Comparison of ENCODE assay signal across 15 cellular contexts in genomic region chr6:159099311-159099710, GRCh38. TPM values are rescaled to one million over a fixed set of nuclear protein-coding genes. Genes with fewer than 3 reads are reported as not detected.
DNase-seq lines count a peak whose midpoint lies in the region; ATAC-seq and TF ChIP-seq lines count a peak whose summit lies in the region.
"Had no signal": no experiment of that assay in that cellular context is flagged by ENCODE, and none has a peak within 500 bp of the region (broad histone marks: within the 10 kb centered on the region; RNA-seq: fewer than 3 reads in every experiment).

No MANE protein-coding gene starts in this region.

- H3K27ac Mint-ChIP-seq in activated B cell treated with CpG ODN at 0.5 μM for 24 hours (peak overlapping the region; percentile 99), endodermal cell (no peak overlapping the region)

- 93 to 94% methylated on average over 4 of the region's 4 CpGs for WGBS in endodermal cell (ENCODE audit: insufficient coverage in 1 of 2, insufficient read length in 1 of 2), 2 experiments

- H3K36me3 ChIP-seq in right atrium auricular region (no peaks in the 10 kb centered on the region), endodermal cell (ENCODE audit: control insufficient read depth, insufficient read depth, low read length) (no peaks in the 10 kb centered on the region), upper lobe of right lung (no peaks in the 10 kb centered on the region)

- POLR2A ChIA-PET in activated B cell treated with CpG ODN at 0.5 μM for 24 hours (lab: Charles Lee), result interaction anchor here (0.7 to 20.1 kb wide), 12 partner anchors 15 to 230 kb away, joined by 3 to 1007 read pairs (median 5); partner anchors contain the start of genes RSPH3 and TAGAP

- H3K27me3 Mint-ChIP-seq in activated B cell treated with CpG ODN at 0.5 μM for 24 hours, result no peaks in the 10 kb centered on the region
- H3K27me3 Mint-ChIP-seq in endodermal cell (ENCODE audit: insufficient read depth), result no peaks in the 10 kb centered on the region

- H3K9me3 ChIP-seq in right atrium auricular region, result no peaks in the 10 kb centered on the region
- no peaks in the 10 kb centered on the region for H3K9me3 ChIP-seq in endodermal cell (ENCODE audit: control insufficient read depth, low read length)
- no peaks in the 10 kb centered on the region for H3K9me3 ChIP-seq in upper lobe of right lung

- TF ChIP-seq CTCF in right atrium auricular region (IDR thresholded peaks at IDR 0.05) (no peak), activated B cell treated with CpG ODN at 0.5 μM for 24 hours (IDR thresholded peaks at IDR 0.05) (no peak), endodermal cell (conservative IDR thresholded peaks at IDR 0.05) (no peak), upper lobe of right lung (IDR thresholded peaks at IDR 0.05) (no peak)

- CTCF ChIA-PET in activated B cell treated with CpG ODN at 0.5 μM for 24 hours (lab: Charles Lee), result interaction anchor here (0.9 to 1.5 kb wide), 4 partner anchors 35 to 57 kb away, joined by 3 to 7 read pairs (median 4); no protein-coding TSS in a partner anchor

- H3K9me3 Mint-ChIP-seq in activated B cell treated with CpG ODN at 0.5 μM for 24 hours, result no peaks in the 10 kb centered on the region
- no peaks in the 10 kb centered on the region for H3K9me3 Mint-ChIP-seq in endodermal cell

- no peak for ATAC-seq in Right ventricle myocardium superior (ENCODE audit: poor library complexity)
- no peak for ATAC-seq in activated B cell treated with CpG ODN at 0.5 μM for 24 hours (ENCODE audit: low read depth)
- ATAC-seq in upper lobe of right lung, result no peak
- ATAC-seq in left colon, result no peak
- ATAC-seq: HCT116 had no signal

- DNase-seq in right atrium auricular region (ENCODE audit: low spot score) (peak; percentile 16), Right ventricle myocardium superior (no peak), activated B cell treated with CpG ODN at 0.5 μM for 24 hours (no peak), endodermal cell (peak; percentile 25), upper lobe of right lung (no peak), NCI-H2171 (lab: John Stamatoyannopoulos, UW) (no peak), left colon (no peak), NOMO-1 treated with dmso at 0.1 percent for 144 hours (lab: John Stamatoyannopoulos, UW; ENCODE audit: unreplicated experiment) (no peak)
- DNase-seq: hypothalamus, IMR-90, NCI-H1048, NCI-H748 treated with DMSO at 0.1 percent for 48 hours had no signal

- H3K4me1 ChIP-seq in right atrium auricular region (no peaks in the 10 kb centered on the region), endodermal cell (ENCODE audit: control insufficient read depth, insufficient read depth, low read length) (no peaks in the 10 kb centered on the region), upper lobe of right lung (peaks cover 12% of the 10 kb centered on the region)

- peaks cover 93% of the 10 kb centered on the region for H3K4me1 Mint-ChIP-seq in activated B cell treated with CpG ODN at 0.5 μM for 24 hours
- H3K4me1 Mint-ChIP-seq in endodermal cell, result peaks cover 21% of the 10 kb centered on the region

- no peak overlapping the region for H3K4me3 ChIP-seq in right atrium auricular region
- H3K4me3 ChIP-seq in endodermal cell (ENCODE audit: low read length), result no peak overlapping the region
- H3K4me3 ChIP-seq in upper lobe of right lung, result no peak overlapping the region
- H3K4me3 ChIP-seq: smooth muscle cell had no signal

- H3K4me3 Mint-ChIP-seq in activated B cell treated with CpG ODN at 0.5 μM for 24 hours, result peak overlapping the region; percentile 81
- H3K4me3 Mint-ChIP-seq in endodermal cell, result no peak overlapping the region

- no peaks in the 10 kb centered on the region for H3K36me3 Mint-ChIP-seq in activated B cell treated with CpG ODN at 0.5 μM for 24 hours (ENCODE audit: low read depth)
- H3K36me3 Mint-ChIP-seq in endodermal cell (ENCODE audit: low read depth), result no peaks in the 10 kb centered on the region

- no peak overlapping the region for H3K27ac ChIP-seq in right atrium auricular region
- no peak overlapping the region for H3K27ac ChIP-seq in endodermal cell (ENCODE audit: low read depth, low read length)
- peak overlapping the region; percentile 39 for H3K27ac ChIP-seq in upper lobe of right lung
- H3K27ac ChIP-seq: RWPE1 had no signal

- H3K27me3 ChIP-seq in right atrium auricular region (no peaks in the 10 kb centered on the region), endodermal cell (ENCODE audit: control insufficient read depth, insufficient read depth, low read length, poor library complexity, severe bottlenecking) (no peaks in the 10 kb centered on the region), upper lobe of right lung (no peaks in the 10 kb centered on the region)

- intact Hi-C loops in Right ventricle myocardium superior (cut with DNase I), result no loop called here
- intact Hi-C loops in activated B cell treated with CpG ODN at 0.5 μM for 24 hours (cut with micrococcal nuclease), result loop anchor here (10.0 kb wide), 1 partner anchor 1335 kb away; no protein-coding TSS in a partner anchor
- intact Hi-C loops in upper lobe of right lung (cut with DNase I), result no loop called here
- intact Hi-C loops in left colon (cut with DNase I, micrococcal nuclease), result no loop called here

- H3K9ac ChIP-seq in endodermal cell (ENCODE audit: extremely low read depth, low read length, poor library complexity, severe bottlenecking), result no peak overlapping the region

RNA-seq across cellular contexts. Expression of gene TAGAP, which starts 54.5 kb away (rescaled TPM):
- total RNA-seq in right atrium auricular region, result 1 to 10 TPM; 2.0 to 3.2 TPM
- total RNA-seq in Right ventricle myocardium superior, result 1.1 TPM
- total RNA-seq in activated B cell treated with CpG ODN at 0.5 μM for 24 hours, result 129 TPM in 2 replicates
- under 1 TPM in 1 of 2 donors, not detected in 1; 0.24 TPM for total RNA-seq in endodermal cell
- not detected for polyA plus RNA-seq in endodermal cell (2013, experiment 1 of 2)
- not detected for polyA plus RNA-seq in endodermal cell (2013, experiment 2 of 2)
- 12.9 TPM for total RNA-seq in upper lobe of right lung
- total RNA-seq in left colon, result 1 to 10 TPM; 2.2 to 2.8 TPM
- total RNA-seq: IMR-90, smooth muscle cell had no signal
- polyA plus RNA-seq: IMR-90, smooth muscle cell had no signal

Comparison
In these comparisons a context has a peak if more than half of its experiments do, and no peak if none do; other contexts are left out.
1. DNase-seq: peak in right atrium auricular region (single experiment) and endodermal cell (single experiment); none in Right ventricle myocardium superior (single experiment), activated B cell treated with CpG ODN at 0.5 μM for 24 hours (single experiment), upper lobe of right lung (single experiment), NCI-H2171 (single experiment), left colon (0 of 2) and NOMO-1 treated with dmso at 0.1 percent for 144 hours (single experiment).